Comparison of ENCODE assay signal across 1 cellular context in the genomic region with DNA sequence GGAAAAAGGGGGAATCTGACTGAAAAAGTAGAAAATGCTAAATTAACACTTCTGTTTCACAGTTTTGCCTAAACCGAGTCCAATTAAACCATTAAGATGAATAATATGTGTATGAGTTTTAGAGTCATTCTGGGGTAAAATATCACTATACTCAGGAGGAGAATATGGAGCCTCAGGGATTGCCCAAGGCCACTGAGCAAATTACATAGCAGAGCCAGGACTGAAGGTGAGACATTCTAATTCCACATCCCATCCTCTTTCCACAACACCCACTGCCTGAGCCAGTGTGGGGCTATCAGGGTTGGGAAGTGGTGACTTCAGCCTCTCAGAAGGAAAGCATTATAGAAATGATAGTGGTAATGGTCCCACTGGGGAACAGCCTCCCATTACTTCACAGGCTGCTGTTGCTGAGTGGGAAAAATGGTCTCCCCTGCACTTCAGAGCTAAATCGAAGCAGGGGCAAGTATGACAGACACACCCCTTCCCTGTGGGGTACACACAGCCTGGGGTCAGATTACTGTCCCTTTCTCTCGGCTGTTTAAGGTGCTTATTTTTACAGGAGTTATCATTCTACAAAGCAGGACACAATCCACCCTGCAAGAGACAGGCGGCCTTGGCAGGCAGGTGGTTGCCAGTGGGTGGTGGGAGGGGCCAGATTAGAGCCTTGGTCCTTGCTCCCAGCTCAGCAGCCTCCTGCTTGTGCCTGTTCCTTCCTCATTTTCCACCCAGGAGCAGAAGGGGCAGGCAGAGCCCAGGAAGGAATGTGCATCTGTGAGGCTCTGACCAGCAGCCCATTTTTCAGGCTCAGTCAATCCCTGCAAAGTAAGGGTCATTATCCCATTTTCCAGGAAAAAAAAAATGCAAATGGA.
TF ChIP-seq lines count a peak whose summit lies in the region.

No MANE protein-coding gene starts in this region.

TF ChIP-seq in HCT116, 20 proteins besides CTCF, POLR2A, EP300 and RAD21 (continued from another document):
- TF ChIP-seq, protein P1, sequence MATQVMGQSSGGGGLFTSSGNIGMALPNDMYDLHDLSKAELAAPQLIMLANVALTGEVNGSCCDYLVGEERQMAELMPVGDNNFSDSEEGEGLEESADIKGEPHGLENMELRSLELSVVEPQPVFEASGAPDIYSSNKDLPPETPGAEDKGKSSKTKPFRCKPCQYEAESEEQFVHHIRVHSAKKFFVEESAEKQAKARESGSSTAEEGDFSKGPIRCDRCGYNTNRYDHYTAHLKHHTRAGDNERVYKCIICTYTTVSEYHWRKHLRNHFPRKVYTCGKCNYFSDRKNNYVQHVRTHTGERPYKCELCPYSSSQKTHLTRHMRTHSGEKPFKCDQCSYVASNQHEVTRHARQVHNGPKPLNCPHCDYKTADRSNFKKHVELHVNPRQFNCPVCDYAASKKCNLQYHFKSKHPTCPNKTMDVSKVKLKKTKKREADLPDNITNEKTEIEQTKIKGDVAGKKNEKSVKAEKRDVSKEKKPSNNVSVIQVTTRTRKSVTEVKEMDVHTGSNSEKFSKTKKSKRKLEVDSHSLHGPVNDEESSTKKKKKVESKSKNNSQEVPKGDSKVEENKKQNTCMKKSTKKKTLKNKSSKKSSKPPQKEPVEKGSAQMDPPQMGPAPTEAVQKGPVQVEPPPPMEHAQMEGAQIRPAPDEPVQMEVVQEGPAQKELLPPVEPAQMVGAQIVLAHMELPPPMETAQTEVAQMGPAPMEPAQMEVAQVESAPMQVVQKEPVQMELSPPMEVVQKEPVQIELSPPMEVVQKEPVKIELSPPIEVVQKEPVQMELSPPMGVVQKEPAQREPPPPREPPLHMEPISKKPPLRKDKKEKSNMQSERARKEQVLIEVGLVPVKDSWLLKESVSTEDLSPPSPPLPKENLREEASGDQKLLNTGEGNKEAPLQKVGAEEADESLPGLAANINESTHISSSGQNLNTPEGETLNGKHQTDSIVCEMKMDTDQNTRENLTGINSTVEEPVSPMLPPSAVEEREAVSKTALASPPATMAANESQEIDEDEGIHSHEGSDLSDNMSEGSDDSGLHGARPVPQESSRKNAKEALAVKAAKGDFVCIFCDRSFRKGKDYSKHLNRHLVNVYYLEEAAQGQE (IDR thresholded peaks at IDR 0.05; ENCODE audit: low read depth): no peak
- TF ChIP-seq EZH2 (IDR thresholded peaks at IDR 0.05): no peak
- no peak for TF ChIP-seq CBX3 (IDR thresholded peaks at IDR 0.05; ENCODE audit: low read depth)
- TF ChIP-seq TCF7L2 (IDR thresholded peaks at IDR 0.05; ENCODE audit: borderline replicate concordance, extremely low read depth, insufficient read depth, insufficient read length): no peak
- TF ChIP-seq, protein P2, sequence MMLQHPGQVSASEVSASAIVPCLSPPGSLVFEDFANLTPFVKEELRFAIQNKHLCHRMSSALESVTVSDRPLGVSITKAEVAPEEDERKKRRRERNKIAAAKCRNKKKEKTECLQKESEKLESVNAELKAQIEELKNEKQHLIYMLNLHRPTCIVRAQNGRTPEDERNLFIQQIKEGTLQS (IDR thresholded peaks at IDR 0.05): no peak
- no peak for TF ChIP-seq ELF1 (IDR thresholded peaks at IDR 0.05; ENCODE audit: borderline replicate concordance, low read depth)
- TF ChIP-seq SRF (IDR thresholded peaks at IDR 0.05; ENCODE audit: low read depth): no peak
- no peak for TF ChIP-seq ZFX (IDR thresholded peaks at IDR 0.05)
- no peak for TF ChIP-seq JUND (IDR thresholded peaks at IDR 0.05)
- TF ChIP-seq POLR2AphosphoS5 (IDR thresholded peaks at IDR 0.05; ENCODE audit: low read depth, low read length): no peak
- TF ChIP-seq, protein P3, sequence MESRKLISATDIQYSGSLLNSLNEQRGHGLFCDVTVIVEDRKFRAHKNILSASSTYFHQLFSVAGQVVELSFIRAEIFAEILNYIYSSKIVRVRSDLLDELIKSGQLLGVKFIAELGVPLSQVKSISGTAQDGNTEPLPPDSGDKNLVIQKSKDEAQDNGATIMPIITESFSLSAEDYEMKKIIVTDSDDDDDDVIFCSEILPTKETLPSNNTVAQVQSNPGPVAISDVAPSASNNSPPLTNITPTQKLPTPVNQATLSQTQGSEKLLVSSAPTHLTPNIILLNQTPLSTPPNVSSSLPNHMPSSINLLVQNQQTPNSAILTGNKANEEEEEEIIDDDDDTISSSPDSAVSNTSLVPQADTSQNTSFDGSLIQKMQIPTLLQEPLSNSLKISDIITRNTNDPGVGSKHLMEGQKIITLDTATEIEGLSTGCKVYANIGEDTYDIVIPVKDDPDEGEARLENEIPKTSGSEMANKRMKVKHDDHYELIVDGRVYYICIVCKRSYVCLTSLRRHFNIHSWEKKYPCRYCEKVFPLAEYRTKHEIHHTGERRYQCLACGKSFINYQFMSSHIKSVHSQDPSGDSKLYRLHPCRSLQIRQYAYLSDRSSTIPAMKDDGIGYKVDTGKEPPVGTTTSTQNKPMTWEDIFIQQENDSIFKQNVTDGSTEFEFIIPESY (IDR thresholded peaks at IDR 0.05; ENCODE audit: extremely low read depth, insufficient replicate concordance, low read length): no peak
